In the genomic region with DNA sequence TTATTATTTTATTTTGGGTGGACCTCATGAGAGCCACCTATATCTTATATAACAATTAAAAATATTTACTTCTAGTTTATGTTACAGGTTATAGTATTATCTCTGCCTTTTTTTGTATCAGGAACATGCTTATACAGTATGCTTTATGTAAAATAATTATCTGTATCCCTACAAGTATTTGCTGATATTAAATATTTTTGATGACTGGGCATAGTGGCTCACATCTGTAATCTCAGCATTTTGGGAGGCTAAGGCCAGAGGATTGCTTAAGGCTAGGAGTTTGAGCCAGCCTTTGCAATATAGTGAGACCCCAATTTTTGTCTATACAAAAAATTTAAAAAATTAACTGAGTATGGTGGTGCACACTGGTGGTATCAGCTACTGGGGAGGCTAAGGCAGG, we compare ENCODE assay signal across 18 cellular contexts. TPM values are rescaled to one million over a fixed set of nuclear protein-coding genes. Genes with fewer than 3 reads are reported as not detected.
DNase-seq lines count a peak whose midpoint lies in the region; ATAC-seq and TF ChIP-seq lines count a peak whose summit lies in the region.
"Had no signal": no experiment of that assay in that cellular context is flagged by ENCODE, and none has a peak within 500 bp of the region (broad histone marks: within the 10 kb centered on the region; RNA-seq: fewer than 3 reads in every experiment).

No MANE protein-coding gene starts in this region.

- no peak for DNase-seq in CD8-positive, alpha-beta T cell
- no peak for DNase-seq in activated B cell treated with CpG ODN at 0.5 μM for 24 hours
- DNase-seq in naive thymus-derived CD8-positive, alpha-beta T cell, result no peak
- no peak for DNase-seq in GM23248
- DNase-seq in NCI-H1436 (lab: John Stamatoyannopoulos, UW), result no peak
- DNase-seq in GM19238 (ENCODE audit: insufficient read length, low spot score), result no peak
- DNase-seq: DMS79, KBM-7, NCI-H1105 treated with DMSO at 0.1 percent for 48 hours, NCI-H187, NCI-H2107, NCI-H2227 treated with DMSO at 0.1 percent for 48 hours, NCI-H510A treated with DMSO at 0.1 percent for 48 hours, NCI-H82, OCI-M1, SHP77, SK-N-SH had no signal

- no peak overlapping the region for H3K9ac ChIP-seq in GM23248
- H3K9ac ChIP-seq: BLaER1 treated with 17β-estradiol and CSF1 and Interleukin-3, amounts not matched to agents 10 nM and 100 nM; SK-N-SH had no signal

- H3K4me1 ChIP-seq in CD8-positive, alpha-beta T cell (ENCODE audit: insufficient read depth, low read length), result no peaks in the 10 kb centered on the region
- peaks cover 10% of the 10 kb centered on the region for H3K4me1 ChIP-seq in GM23248 (ENCODE audit: insufficient read depth)

- CTCF ChIA-PET in CD8-positive, alpha-beta T cell (lab: Charles Lee), result no interaction called here
- CTCF ChIA-PET in activated B cell treated with CpG ODN at 0.5 μM for 24 hours (lab: Charles Lee), result no interaction called here

- no peaks in the 10 kb centered on the region for H3K79me2 ChIP-seq in GM23248 (ENCODE audit: insufficient read depth)

- no peaks in the 10 kb centered on the region for H4K20me1 ChIP-seq in GM23248 (ENCODE audit: insufficient read depth)

- no peaks in the 10 kb centered on the region for H3K9me3 Mint-ChIP-seq in CD8-positive, alpha-beta T cell
- H3K9me3 Mint-ChIP-seq in activated B cell treated with CpG ODN at 0.5 μM for 24 hours, result no peaks in the 10 kb centered on the region
- no peaks in the 10 kb centered on the region for H3K9me3 Mint-ChIP-seq in naive thymus-derived CD8-positive, alpha-beta T cell

- in situ Hi-C loops in GM23248 (cut with MboI), result no loop called here

- peaks cover 12% of the 10 kb centered on the region; the same call in 1 of the 2 replicates for H3F3A ChIP-seq in GM23248 (ENCODE audit: insufficient read depth)

- H3K9me2 ChIP-seq in GM23248 (ENCODE audit: insufficient read depth), result no peaks in the 10 kb centered on the region
- H3K9me2 ChIP-seq: SK-N-SH had no signal

- H3K36me3 ChIP-seq in CD8-positive, alpha-beta T cell (ENCODE audit: insufficient read depth, low read length), result peaks cover 4% of the 10 kb centered on the region
- H3K36me3 ChIP-seq in GM23248 (ENCODE audit: low read depth), result peaks cover 31% of the 10 kb centered on the region

- H3K27me3 ChIP-seq in CD8-positive, alpha-beta T cell (ENCODE audit: insufficient read depth, low read length), result no peaks in the 10 kb centered on the region
- H3K27me3 ChIP-seq in GM23248 (replicated peaks; ENCODE audit: insufficient read depth), result no peaks in the 10 kb centered on the region
- H3K27me3 ChIP-seq: BLaER1 treated with 17β-estradiol and CSF1 and Interleukin-3, amounts not matched to agents 10 nM and 100 nM had no signal

- TF ChIP-seq CTCF in CD8-positive, alpha-beta T cell (IDR thresholded peaks at IDR 0.05), result no peak
- TF ChIP-seq CTCF in activated B cell treated with CpG ODN at 0.5 μM for 24 hours (IDR thresholded peaks at IDR 0.05), result no peak

- H3K27ac Mint-ChIP-seq in CD8-positive, alpha-beta T cell, result peak overlapping the region; percentile 52
- peak overlapping the region; percentile 50 for H3K27ac Mint-ChIP-seq in activated B cell treated with CpG ODN at 0.5 μM for 24 hours
- H3K27ac Mint-ChIP-seq in naive thymus-derived CD8-positive, alpha-beta T cell, result peak overlapping the region in 7 of 10 donors; percentile 22 to 79 (median 69)

- H3K4me3 ChIP-seq in CD8-positive, alpha-beta T cell (ENCODE audit: low read depth, low read length), result no peak overlapping the region
- H3K4me3 ChIP-seq in GM23248, result no peak overlapping the region
- H3K4me3 ChIP-seq: BLaER1 treated with 17β-estradiol and CSF1 and Interleukin-3, amounts not matched to agents 10 nM and 100 nM had no signal

- no peaks in the 10 kb centered on the region for H3K9me3 ChIP-seq in CD8-positive, alpha-beta T cell (ENCODE audit: low read length)
- no peaks in the 10 kb centered on the region for H3K9me3 ChIP-seq in GM23248 (ENCODE audit: low read depth)
- H3K9me3 ChIP-seq: SK-N-SH had no signal

- ATAC-seq in CD8-positive, alpha-beta T cell, result no peak
- no peak for ATAC-seq in activated B cell treated with CpG ODN at 0.5 μM for 24 hours (ENCODE audit: low read depth)
- no peak for ATAC-seq in naive thymus-derived CD8-positive, alpha-beta T cell

- no peak overlapping the region for H3K4me3 Mint-ChIP-seq in CD8-positive, alpha-beta T cell
- H3K4me3 Mint-ChIP-seq in activated B cell treated with CpG ODN at 0.5 μM for 24 hours, result no peak overlapping the region
- no peak overlapping the region for H3K4me3 Mint-ChIP-seq in naive thymus-derived CD8-positive, alpha-beta T cell

- no peak overlapping the region for H3K4me2 ChIP-seq in GM23248 (ENCODE audit: unreplicated experiment)
- H3K4me2 ChIP-seq: SK-N-SH had no signal

- POLR2A ChIA-PET in CD8-positive, alpha-beta T cell (lab: Charles Lee), result no interaction called here
- POLR2A ChIA-PET in activated B cell treated with CpG ODN at 0.5 μM for 24 hours (lab: Charles Lee), result no interaction called here
- POLR2A ChIA-PET in naive thymus-derived CD8-positive, alpha-beta T cell (lab: Charles Lee), result no interaction called here

- H2AFZ ChIP-seq in GM23248, result no peak overlapping the region

- H3K36me3 Mint-ChIP-seq in CD8-positive, alpha-beta T cell, result peaks cover 47% of the 10 kb centered on the region
- H3K36me3 Mint-ChIP-seq in activated B cell treated with CpG ODN at 0.5 μM for 24 hours (ENCODE audit: low read depth), result peaks cover 48% of the 10 kb centered on the region
- H3K36me3 Mint-ChIP-seq in naive thymus-derived CD8-positive, alpha-beta T cell, result peaks cover 0 to 50% (median 12%) of the 10 kb centered on the region in 3 donors

- no peaks in the 10 kb centered on the region for H3K27me3 Mint-ChIP-seq in CD8-positive, alpha-beta T cell (ENCODE audit: low read depth)
- H3K27me3 Mint-ChIP-seq in activated B cell treated with CpG ODN at 0.5 μM for 24 hours, result no peaks in the 10 kb centered on the region
- H3K27me3 Mint-ChIP-seq in naive thymus-derived CD8-positive, alpha-beta T cell, result no peaks in the 10 kb centered on the region

- no peak overlapping the region for H3K27ac ChIP-seq in CD8-positive, alpha-beta T cell (ENCODE audit: low read depth, low read length)
- no peak overlapping the region for H3K27ac ChIP-seq in GM23248
- H3K27ac ChIP-seq: BLaER1 treated with 17β-estradiol and CSF1 and Interleukin-3, amounts not matched to agents 10 nM and 100 nM had no signal

- H3K4me1 Mint-ChIP-seq in CD8-positive, alpha-beta T cell (ENCODE audit: low read depth), result peaks cover 7% of the 10 kb centered on the region
- no peaks in the 10 kb centered on the region for H3K4me1 Mint-ChIP-seq in activated B cell treated with CpG ODN at 0.5 μM for 24 hours
- H3K4me1 Mint-ChIP-seq in naive thymus-derived CD8-positive, alpha-beta T cell, result peaks cover 4 to 8% (median 6%) of the 10 kb centered on the region in 4 donors

- intact Hi-C loops in CD8-positive, alpha-beta T cell (cut with DNase I, micrococcal nuclease), result no loop called here
- intact Hi-C loops in activated B cell treated with CpG ODN at 0.5 μM for 24 hours (cut with micrococcal nuclease), result no loop called here

RNA-seq across cellular contexts. Expression of a gene that starts 39.6 kb away (rescaled TPM):
- total RNA-seq in CD8-positive, alpha-beta T cell, result 10 to 100 TPM; 32.1 to 36.5 TPM
- 21.7 and 22.1 TPM in 2 replicates for total RNA-seq in activated B cell treated with CpG ODN at 0.5 μM for 24 hours
- total RNA-seq in naive thymus-derived CD8-positive, alpha-beta T cell, result 10 to 100 TPM; 24.0 to 26.1 TPM
- 10 to 100 TPM; 19.4 to 29.1 (median 23.6) TPM for polyA plus RNA-seq in naive thymus-derived CD8-positive, alpha-beta T cell
- total RNA-seq in GM23248 (2014; rRNA removed; shearing (Covaris generic)), result 32.2 and 45.8 TPM in 2 replicates
- 57.6 and 67.1 TPM in 2 replicates for polyA plus RNA-seq in GM23248 (2016; fragmentation: Nextera tagmentation; extraction: Ambion mirVana)

RNA-seq across cellular contexts. Expression of a gene that starts 55.3 kb away (rescaled TPM):
- total RNA-seq in CD8-positive, alpha-beta T cell, result 10 to 100 TPM; 76.7 to 76.8 TPM
- total RNA-seq in activated B cell treated with CpG ODN at 0.5 μM for 24 hours, result 108 and 116 TPM in 2 replicates
- 10 to 100 TPM; 62.9 to 65.8 TPM for total RNA-seq in naive thymus-derived CD8-positive, alpha-beta T cell
- polyA plus RNA-seq in naive thymus-derived CD8-positive, alpha-beta T cell, result 100 to 1,000 TPM; 154 to 181 (median 172) TPM
- total RNA-seq in GM23248 (2014; rRNA removed; shearing (Covaris generic)), result 54.6 and 83.3 TPM in 2 replicates
- polyA plus RNA-seq in GM23248 (2016; fragmentation: Nextera tagmentation; extraction: Ambion mirVana), result 180 and 188 TPM in 2 replicates

RNA-seq across cellular contexts. Expression of a gene that starts 55.8 kb away (rescaled TPM):
- 100 to 1,000 TPM; 162 to 163 TPM for total RNA-seq in CD8-positive, alpha-beta T cell
- total RNA-seq in activated B cell treated with CpG ODN at 0.5 μM for 24 hours, result 250 and 252 TPM in 2 replicates
- total RNA-seq in naive thymus-derived CD8-positive, alpha-beta T cell, result 100 to 1,000 TPM; 138 to 140 TPM
- polyA plus RNA-seq in naive thymus-derived CD8-positive, alpha-beta T cell, result 100 to 1,000 TPM; 101 to 134 (median 128) TPM
- total RNA-seq in GM23248 (2014; rRNA removed; shearing (Covaris generic)), result 106 and 151 TPM in 2 replicates
- 209 and 214 TPM in 2 replicates for polyA plus RNA-seq in GM23248 (2016; fragmentation: Nextera tagmentation; extraction: Ambion mirVana)
